ENCODE assay signal across 10 cellular contexts in genomic region chr7:73565675-73566342, GRCh38. TPM values are rescaled to one million over a fixed set of nuclear protein-coding genes. Genes with fewer than 3 reads are reported as not detected.
DNase-seq lines count a peak whose midpoint lies in the region; FAIRE-seq and TF ChIP-seq lines count a peak whose summit lies in the region.
"Had no signal": no experiment of that assay in that cellular context is flagged by ENCODE, and none has a peak within 500 bp of the region (broad histone marks: within the 10 kb centered on the region; RNA-seq: fewer than 3 reads in every experiment).

No MANE protein-coding gene starts in this region.

- intact Hi-C loops in activated CD4-positive, alpha-beta T cell treated with anti-CD3 and anti-CD28 coated beads, Interleukin-2, amount 10 ng/mL, durations not matched to agents 24 days and 14 days (cut with micrococcal nuclease) = no loop called here
- intact Hi-C loops in esophagus muscularis mucosa (cut with DNase I) = no loop called here

- TF ChIP-seq POLR2A in Peyer's patch (IDR thresholded peaks at IDR 0.05) (no peak), esophagus muscularis mucosa (IDR thresholded peaks at IDR 0.05; ENCODE audit: low read depth) (no peak), H54 (IDR thresholded peaks at IDR 0.05; ENCODE audit: low read depth, low read length) (no peak)

- POLR2A ChIA-PET in HEK293T (lab: Yijun Ruan, JAX) = interaction anchor here (0.7 to 3.7 kb wide), 3 partner anchors 9 to 173 kb away, joined by 3 to 18 read pairs (median 9); partner anchors contain the start of genes ABHD11, BCL7B and TBL2

- WGBS in esophagus muscularis mucosa = 70% methylated on average over 7 of the region's 7 CpGs
- WGBS in small intestine, 3 donors = 15 to 34% (median 20%) methylated on average over 7 of the region's 7 CpGs

- CTCF ChIA-PET in HEK293T (lab: Yijun Ruan, JAX) = interaction anchor here (1.4 kb wide), 1 partner anchor 160 kb away, joined by 3 read pairs; no protein-coding TSS in a partner anchor

- peaks cover 0 to 6% (median 0%) of the 10 kb centered on the region in 4 donors for H3K4me1 ChIP-seq in Peyer's patch
- no peaks in the 10 kb centered on the region for H3K4me1 ChIP-seq in esophagus muscularis mucosa
- H3K4me1 ChIP-seq in small intestine (ENCODE audit: control insufficient read depth in 2 of 2, insufficient read depth in 1 of 2, low read depth in 1 of 2, low read length in 1 of 2) = no peaks in the 10 kb centered on the region

- H3K9me3 ChIP-seq in Peyer's patch = no peaks in the 10 kb centered on the region
- H3K9me3 ChIP-seq in esophagus muscularis mucosa = no peaks in the 10 kb centered on the region
- no peaks in the 10 kb centered on the region for H3K9me3 ChIP-seq in small intestine (ENCODE audit: control insufficient read depth, low read depth)

- H3K36me3 ChIP-seq in Peyer's patch = peaks cover 0 to 17% (median 0%) of the 10 kb centered on the region in 3 donors
- peaks cover 11 to 26% (median 21%) of the 10 kb centered on the region in 4 donors for H3K36me3 ChIP-seq in esophagus muscularis mucosa
- peaks cover 9 to 11% of the 10 kb centered on the region in 2 donors for H3K36me3 ChIP-seq in small intestine (ENCODE audit: control insufficient read depth in 2 of 2, insufficient read depth in 2 of 2, low read length in 2 of 2)

- H3K27ac Mint-ChIP-seq in activated CD4-positive, alpha-beta T cell treated with anti-CD3 and anti-CD28 coated beads, Interleukin-2, amount 10 ng/mL, durations not matched to agents 24 days and 14 days = no peak overlapping the region

- FAIRE-seq in small intestine (lab: Jason Lieb, UNC) = no peak
- FAIRE-seq in H54 (lab: Jason Lieb, UNC) = no peak

- peak overlapping the region in 1 of 4 donors; percentile 1 for H3K27ac ChIP-seq in Peyer's patch
- no peak overlapping the region for H3K27ac ChIP-seq in esophagus muscularis mucosa (replicated peaks in 1 of 4)
- H3K27ac ChIP-seq in small intestine (ENCODE audit: low read depth in 1 of 2, low read length in 1 of 2) = peak overlapping the region; percentile 66 to 71

- no peak for TF ChIP-seq EP300 in esophagus muscularis mucosa (IDR thresholded peaks at IDR 0.05)

- H3K27me3 Mint-ChIP-seq in activated CD4-positive, alpha-beta T cell treated with anti-CD3 and anti-CD28 coated beads, Interleukin-2, amount 10 ng/mL, durations not matched to agents 24 days and 14 days = no peaks in the 10 kb centered on the region

- TF ChIP-seq CTCF in Peyer's patch (IDR thresholded peaks at IDR 0.05) (no peak), esophagus muscularis mucosa (IDR thresholded peaks at IDR 0.05) (no peak)

- peaks cover 30% of the 10 kb centered on the region for H3K4me1 Mint-ChIP-seq in activated CD4-positive, alpha-beta T cell treated with anti-CD3 and anti-CD28 coated beads, Interleukin-2, amount 10 ng/mL, durations not matched to agents 24 days and 14 days

- DNase-seq in activated CD4-positive, alpha-beta T cell treated with anti-CD3 and anti-CD28 coated beads, Interleukin-2, amount 10 ng/mL, durations not matched to agents 24 days and 14 days = no peak
- DNase-seq in activated CD4-positive, alpha-beta T cell treated with anti-CD3 and anti-CD28 coated beads, Interleukin-2, amount 50 U/mL, for 1 hour = no peak
- DNase-seq in Peyer's patch = no peak
- DNase-seq in esophagus muscularis mucosa (ENCODE audit: extremely low spot score) = no peak
- peak; percentile 55 for DNase-seq in small intestine
- no peak for DNase-seq in H54 (ENCODE audit: insufficient read length, low spot score)
- DNase-seq in mesenteric fat pad (ENCODE audit: low spot score) = no peak
- DNase-seq in HEK293T (ENCODE audit: extremely low spot score) = no peak
- DNase-seq: NCI-H187; stimulated activated CD4-positive, alpha-beta T cell treated with anti-CD3 and anti-CD28 coated beads, Interleukin-4, amount 100 ng/mL, for 24 hours had no signal

- no peaks in the 10 kb centered on the region for H3K9me3 Mint-ChIP-seq in activated CD4-positive, alpha-beta T cell treated with anti-CD3 and anti-CD28 coated beads, Interleukin-2, amount 10 ng/mL, durations not matched to agents 24 days and 14 days

- peak overlapping the region; percentile 62 for H3K4me3 Mint-ChIP-seq in activated CD4-positive, alpha-beta T cell treated with anti-CD3 and anti-CD28 coated beads, Interleukin-2, amount 10 ng/mL, durations not matched to agents 24 days and 14 days

- no peaks in the 10 kb centered on the region for H3K27me3 ChIP-seq in Peyer's patch
- H3K27me3 ChIP-seq in esophagus muscularis mucosa = no peaks in the 10 kb centered on the region
- H3K27me3 ChIP-seq in small intestine (ENCODE audit: control insufficient read depth in 2 of 2, insufficient read depth in 2 of 2, low read length in 2 of 2) = no peaks in the 10 kb centered on the region

- peaks cover 18% of the 10 kb centered on the region for H3K36me3 Mint-ChIP-seq in activated CD4-positive, alpha-beta T cell treated with anti-CD3 and anti-CD28 coated beads, Interleukin-2, amount 10 ng/mL, durations not matched to agents 24 days and 14 days (ENCODE audit: low read depth)

- H3K4me3 ChIP-seq in Peyer's patch = peak overlapping the region; percentile 19 to 46 (median 35)
- peak overlapping the region; percentile 7 to 33 (median 17) for H3K4me3 ChIP-seq in esophagus muscularis mucosa
- peak overlapping the region in 1 of 2 donors; percentile 60 for H3K4me3 ChIP-seq in small intestine (ENCODE audit: low read depth in 1 of 2, low read length in 2 of 2)

TF ChIP-seq in HEK293T, 16 proteins besides CTCF, POLR2A, EP300 and RAD21:
- no peak for TF ChIP-seq ARNT (IDR thresholded peaks at IDR 0.05)
- TF ChIP-seq FOXM1 (IDR thresholded peaks at IDR 0.05; ENCODE audit: borderline replicate concordance) = no peak
- no peak for TF ChIP-seq NFRKB (IDR thresholded peaks at IDR 0.05)
- TF ChIP-seq TARDBP (IDR thresholded peaks at IDR 0.05) = no peak
- no peak for TF ChIP-seq FOXA1 (IDR thresholded peaks at IDR 0.05)
- no peak for TF ChIP-seq CTBP1 (IDR thresholded peaks at IDR 0.05; ENCODE audit: borderline replicate concordance)
- no peak for TF ChIP-seq ZNF384 (IDR thresholded peaks at IDR 0.05)
- TF ChIP-seq LEF1 (IDR thresholded peaks at IDR 0.05; ENCODE audit: borderline replicate concordance) = no peak
- no peak for TF ChIP-seq FOXK2 (IDR thresholded peaks at IDR 0.05)
- no peak for TF ChIP-seq PKNOX1 (IDR thresholded peaks at IDR 0.05)
- no peak for TF ChIP-seq BHLHE40 (IDR thresholded peaks at IDR 0.05; ENCODE audit: borderline replicate concordance)
- no peak for TF ChIP-seq ELF4 (IDR thresholded peaks at IDR 0.05)
- TF ChIP-seq L3MBTL2 (conservative IDR thresholded peaks at IDR 0.05) = no peak

RNA-seq across cellular contexts. Expression of gene BCL7B, which starts 8.3 kb away (rescaled TPM):
- 73.8 and 75.9 TPM in 2 replicates for total RNA-seq in activated CD4-positive, alpha-beta T cell treated with anti-CD3 and anti-CD28 coated beads, Interleukin-2, amount 10 ng/mL, durations not matched to agents 24 days and 14 days
- 10 to 100 TPM; 63.5 to 73.4 (median 70.6) TPM for total RNA-seq in Peyer's patch
- total RNA-seq in esophagus muscularis mucosa = 100 to 1,000 TPM; 107 to 131 (median 109) TPM
- 10 to 100 TPM; 51.9 to 86.2 (median 76.7) TPM for polyA plus RNA-seq in small intestine
- total RNA-seq in mesenteric fat pad = 80.1 TPM

RNA-seq across cellular contexts. Expression of gene TBL2, which starts 12.6 kb away (rescaled TPM):
- total RNA-seq in activated CD4-positive, alpha-beta T cell treated with anti-CD3 and anti-CD28 coated beads, Interleukin-2, amount 10 ng/mL, durations not matched to agents 24 days and 14 days = 41.4 and 49.1 TPM in 2 replicates
- total RNA-seq in Peyer's patch = 10 to 100 TPM; 35.6 to 61.9 (median 46.1) TPM
- total RNA-seq in esophagus muscularis mucosa = 10 to 100 TPM; 19.1 to 52.5 (median 38.2) TPM
- polyA plus RNA-seq in small intestine = 10 to 100 TPM in 1 of 3 donors, 1 to 10 TPM in 2; 5.4 to 28.0 (median 10.0) TPM
- total RNA-seq in mesenteric fat pad = 36.9 TPM

RNA-seq across cellular contexts. Expression of gene BAZ1B, which starts 43.7 kb away (rescaled TPM):
- 110 and 112 TPM in 2 replicates for total RNA-seq in activated CD4-positive, alpha-beta T cell treated with anti-CD3 and anti-CD28 coated beads, Interleukin-2, amount 10 ng/mL, durations not matched to agents 24 days and 14 days
- total RNA-seq in Peyer's patch (100 to 1,000 TPM in 1 of 4 donors, 10 to 100 TPM in 3; 38.6 to 162 (median 52.6) TPM), esophagus muscularis mucosa (10 to 100 TPM; 55.3 to 72.2 (median 66.2) TPM), mesenteric fat pad (54.5 TPM)
- 10 to 100 TPM; 15.7 to 28.1 (median 18.3) TPM for polyA plus RNA-seq in small intestine

RNA-seq across cellular contexts. Expression of gene MLXIPL, which starts 58.5 kb away (rescaled TPM):
- total RNA-seq in activated CD4-positive, alpha-beta T cell treated with anti-CD3 and anti-CD28 coated beads, Interleukin-2, amount 10 ng/mL, durations not matched to agents 24 days and 14 days = not detected in 2 replicates
- total RNA-seq in Peyer's patch = 100 to 1,000 TPM; 114 to 465 (median 293) TPM
- total RNA-seq in esophagus muscularis mucosa = 10 to 100 TPM in 2 of 4 donors, 1 to 10 TPM in 2; 6.5 to 19.5 (median 10.3) TPM
- 100 to 1,000 TPM in 2 of 3 donors, 10 to 100 TPM in 1; 95.8 to 208 (median 138) TPM for polyA plus RNA-seq in small intestine
- 91.5 TPM for total RNA-seq in mesenteric fat pad

Comparison
In these comparisons a context has a peak if more than half of its experiments do, and no peak if none do; other contexts are left out.
1. H3K27ac ChIP-seq: peak in small intestine (2 of 2); none in esophagus muscularis mucosa (0 of 4).